In the genomic region with DNA sequence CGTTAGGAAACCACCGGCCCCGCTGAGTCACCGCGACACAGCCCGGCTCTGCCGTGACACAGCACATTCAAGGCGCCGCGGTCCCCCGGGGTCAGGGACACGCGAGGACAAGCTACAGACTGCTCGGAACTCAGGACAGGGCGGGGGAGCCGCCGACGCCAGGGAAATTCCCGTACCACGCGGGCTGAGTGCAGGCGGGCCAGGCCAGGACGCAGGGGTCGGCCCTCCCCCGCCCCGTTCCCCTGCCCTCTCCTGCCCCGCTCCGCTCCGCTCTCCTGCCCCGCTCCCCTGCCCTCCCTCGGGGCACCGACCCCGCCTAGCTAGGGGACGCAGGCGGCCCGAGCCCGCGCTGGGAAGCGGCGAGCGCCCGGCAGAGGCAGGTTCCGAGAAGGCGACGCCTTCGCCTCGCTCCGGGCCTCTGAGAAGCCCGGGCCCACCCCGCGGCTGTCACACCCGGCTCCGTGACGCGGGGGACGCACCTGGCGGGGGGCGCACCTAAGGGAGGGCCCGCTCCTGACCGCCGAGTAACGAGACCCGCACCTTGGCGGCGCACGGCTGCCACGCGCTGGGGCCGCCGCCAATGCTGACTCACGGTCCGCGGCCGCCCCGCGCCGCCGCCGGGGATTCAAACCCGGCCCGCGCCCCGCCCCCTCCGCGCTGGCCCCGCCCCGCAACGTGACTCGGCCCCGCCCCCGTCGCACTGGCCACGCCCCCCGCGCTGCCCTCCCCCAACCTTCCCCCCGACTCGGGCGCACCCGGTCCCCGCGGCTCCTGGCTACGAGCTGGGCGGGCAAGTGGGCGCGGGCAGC, we compare ENCODE assay signal across 7 cellular contexts. TPM values are rescaled to one million over a fixed set of nuclear protein-coding genes. Genes with fewer than 3 reads are reported as not detected.
DNase-seq lines count a peak whose midpoint lies in the region; ATAC-seq, FAIRE-seq and TF ChIP-seq lines count a peak whose summit lies in the region.

No MANE protein-coding gene starts in this region.

- H3K27me3 ChIP-seq in SJSA1 (replicated peaks) (no peaks in the 10 kb centered on the region), testis (no peaks in the 10 kb centered on the region)

- TF ChIP-seq POLR2A in GM12891 (IDR thresholded peaks at IDR 0.05; ENCODE audit: low read depth, low read length) (no peak), testis (IDR thresholded peaks at IDR 0.05) (no peak)

- 6% methylated on average over 99 of the region's 105 CpGs; no CpG with 5 or more reads in 1 of the 2 donors for WGBS in testis, 2 donors

- H3K9me3 ChIP-seq in SJSA1 (replicated peaks) (0 out of 2 replicates have a peak, but pooled peaks cover 3% of the 10 kb centered on the region), testis (no peaks in the 10 kb centered on the region)

- FAIRE-seq in GM12891 (lab: Jason Lieb, UNC): peak; percentile 91

- peak; percentile 53 for ATAC-seq in HG03354 (IDR thresholded peaks at IDR 0.05; ENCODE audit: poor library complexity, severe bottlenecking, unreplicated experiment)
- peak; percentile 88 for ATAC-seq in omental fat pad (ENCODE audit: low FRiP score)

- intact Hi-C loops in testis (cut with DNase I; ENCODE audit: low total_unique reads): no loop called here

- DNase-seq in GM12891 (ENCODE audit: insufficient read length, low spot score) (peak; percentile 88), SJSA1 (ENCODE audit: low read depth in 1 of 2, low spot score in 2 of 2) (peak; percentile 67 to 90), germinal center (ENCODE audit: low spot score) (peak; percentile 76), omental fat pad (ENCODE audit: low spot score) (peak; percentile 83), testis (peak; percentile 84)
- DNase-seq in activated naive CD4-positive, alpha-beta T cell treated with Interleukin-2 at 50 U/mL for 16 hours: peak; percentile 78

- TF ChIP-seq CTCF in omental fat pad (IDR thresholded peaks at IDR 0.05): no peak
- TF ChIP-seq CTCF in testis (IDR thresholded peaks at IDR 0.05): no peak

- H3K27ac ChIP-seq in SJSA1: peak overlapping the region; percentile 98
- peak overlapping the region; percentile 26 to 78 for H3K27ac ChIP-seq in testis

- H3K4me1 ChIP-seq in SJSA1 (replicated peaks) (peaks cover 14% of the 10 kb centered on the region), testis (peaks cover 19% of the 10 kb centered on the region)

- H3K36me3 ChIP-seq in SJSA1 (peaks cover 10% of the 10 kb centered on the region), testis (ENCODE audit: low read depth, missing control alignments) (no peaks in the 10 kb centered on the region)

- H3K4me3 ChIP-seq in SJSA1: peak overlapping the region; percentile 93
- peak overlapping the region; percentile 49 to 62 for H3K4me3 ChIP-seq in testis

TF ChIP-seq in GM12891, 5 proteins besides CTCF, POLR2A, EP300 and RAD21:
- TF ChIP-seq SPI1 (IDR thresholded peaks at IDR 0.05; ENCODE audit: low read depth, low read length) (no peak), PAX5 (IDR thresholded peaks at IDR 0.05; ENCODE audit: insufficient read depth, low read length, severe bottlenecking) (no peak), POLR2AphosphoS5 (IDR thresholded peaks at IDR 0.05; ENCODE audit: low read depth, low read length) (no peak), TAF1 (IDR thresholded peaks at IDR 0.05; ENCODE audit: low read depth, low read length) (no peak), POU2F2 (IDR thresholded peaks at IDR 0.05; ENCODE audit: low read depth, low read length) (no peak)

RNA-seq across cellular contexts. Expression of a gene that starts 27.5 kb away (rescaled TPM):
- 18.7 TPM for polyA plus RNA-seq in GM12891 (2012; ENCODE audit: low read depth, missing spikeins)
- total RNA-seq in SJSA1 (2014; rRNA removed; shearing (Covaris generic)): 45.9 and 60.7 TPM in 2 replicates
- total RNA-seq in omental fat pad (10 to 100 TPM; 48.3 to 77.1 (median 65.8) TPM), testis (100 to 1,000 TPM; 106 to 150 TPM)
- polyA plus RNA-seq in testis (ENCODE audit: insufficient read depth, low read depth, low replicate concordance): 67.8 TPM

RNA-seq across cellular contexts. Expression of a gene that starts 27.6 kb away (rescaled TPM):
- polyA plus RNA-seq in GM12891 (2012; ENCODE audit: low read depth, missing spikeins): 42.4 TPM
- total RNA-seq in SJSA1 (2014; rRNA removed; shearing (Covaris generic)): 110 and 166 TPM in 2 replicates
- total RNA-seq in omental fat pad (10 to 100 TPM; 42.4 to 78.5 (median 61.9) TPM), testis (10 to 100 TPM; 79.4 to 89.5 TPM)
- polyA plus RNA-seq in testis (ENCODE audit: insufficient read depth, low read depth, low replicate concordance): 40.9 TPM

RNA-seq across cellular contexts. Expression of a gene that starts 35.2 kb away (rescaled TPM):
- polyA plus RNA-seq in GM12891 (2012; ENCODE audit: low read depth, missing spikeins): 6.0 TPM
- total RNA-seq in SJSA1 (2014; rRNA removed; shearing (Covaris generic)): 17.7 and 23.0 TPM in 2 replicates
- total RNA-seq in omental fat pad (10 to 100 TPM in 3 of 4 donors, 1 to 10 TPM in 1; 8.6 to 36.9 (median 14.2) TPM), testis (10 to 100 TPM; 49.2 to 49.9 TPM)
- 23.7 TPM for polyA plus RNA-seq in testis (ENCODE audit: insufficient read depth, low read depth, low replicate concordance)

RNA-seq across cellular contexts. Expression of a gene that starts 41.3 kb away (rescaled TPM):
- 19.3 TPM for polyA plus RNA-seq in GM12891 (2012; ENCODE audit: low read depth, missing spikeins)
- total RNA-seq in SJSA1 (2014; rRNA removed; shearing (Covaris generic)): 25.3 and 25.6 TPM in 2 replicates
- total RNA-seq in omental fat pad: 10 to 100 TPM; 11.9 to 24.1 (median 14.4) TPM
- 10 to 100 TPM; 22.8 to 27.7 TPM for total RNA-seq in testis
- polyA plus RNA-seq in testis (ENCODE audit: insufficient read depth, low read depth, low replicate concordance): 17.5 TPM

RNA-seq across cellular contexts. Expression of a gene that starts 45.8 kb away (rescaled TPM):
- 0.21 TPM for polyA plus RNA-seq in GM12891 (2012; ENCODE audit: low read depth, missing spikeins)
- 1.2 and 3.1 TPM in 2 replicates for total RNA-seq in SJSA1 (2014; rRNA removed; shearing (Covaris generic))
- 10 to 100 TPM in 1 of 4 donors, 1 to 10 TPM in 3; 1.5 to 14.2 (median 1.9) TPM for total RNA-seq in omental fat pad
- 10 to 100 TPM; 29.8 to 60.4 TPM for total RNA-seq in testis
- 23.0 TPM for polyA plus RNA-seq in testis (ENCODE audit: insufficient read depth, low read depth, low replicate concordance)

Comparison
In these comparisons a context has a peak if more than half of its experiments do, and no peak if none do; other contexts are left out.
1. Peak in every context shown above with its lines: DNase-seq, ATAC-seq, H3K4me3 ChIP-seq and H3K27ac ChIP-seq.